In the genomic region with DNA sequence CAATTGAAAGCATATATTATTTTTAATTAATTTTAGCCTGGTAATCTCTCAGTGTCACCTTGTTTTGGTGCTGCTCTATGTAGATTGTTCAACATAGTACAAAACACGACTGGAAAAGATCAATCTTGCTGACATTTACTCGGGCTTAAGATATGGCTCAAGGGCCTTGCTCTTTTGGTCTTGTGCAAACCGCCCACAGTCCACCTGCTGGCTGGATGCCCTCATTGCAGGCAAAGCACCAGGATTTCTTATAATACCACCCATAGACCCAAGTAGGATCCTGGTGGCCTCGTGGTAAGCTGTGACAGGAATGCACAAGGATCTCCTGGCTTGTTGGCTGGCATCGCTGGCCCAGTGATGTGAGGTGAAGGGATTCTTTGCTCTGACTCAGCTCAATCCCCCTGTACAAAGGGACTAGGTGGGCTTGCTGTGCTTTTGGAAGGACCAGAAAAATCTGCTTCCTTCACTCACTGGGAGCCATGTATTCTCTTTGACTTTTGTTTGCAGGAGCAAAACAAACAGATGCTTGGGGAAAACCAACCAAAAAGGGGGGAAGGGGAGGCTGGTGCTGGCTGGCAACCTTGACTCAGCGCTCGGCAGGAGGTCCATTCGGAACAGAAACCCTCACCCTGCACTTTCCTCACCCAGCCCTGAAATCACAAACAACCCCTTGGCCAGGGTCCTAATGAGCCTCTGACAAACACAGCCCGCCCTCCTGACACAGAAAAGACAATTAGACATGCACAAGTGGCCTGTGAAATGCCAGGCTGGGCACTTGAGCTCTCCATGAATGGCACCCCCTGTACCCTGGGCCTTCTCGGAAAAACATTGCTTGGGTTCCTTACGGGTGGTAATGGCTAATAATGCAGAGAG, we compare ENCODE assay signal across 1 cellular context.
A peak's percentile ranks its signal among the peaks of the same experiment; 100 is the strongest.
TF ChIP-seq lines count a peak whose summit lies in the region.

No MANE protein-coding gene starts in this region.

TF ChIP-seq in HepG2, 621 proteins besides CTCF, POLR2A, EP300 and RAD21 (continued from another document and continues in another):
- TF ChIP-seq, protein P1, sequence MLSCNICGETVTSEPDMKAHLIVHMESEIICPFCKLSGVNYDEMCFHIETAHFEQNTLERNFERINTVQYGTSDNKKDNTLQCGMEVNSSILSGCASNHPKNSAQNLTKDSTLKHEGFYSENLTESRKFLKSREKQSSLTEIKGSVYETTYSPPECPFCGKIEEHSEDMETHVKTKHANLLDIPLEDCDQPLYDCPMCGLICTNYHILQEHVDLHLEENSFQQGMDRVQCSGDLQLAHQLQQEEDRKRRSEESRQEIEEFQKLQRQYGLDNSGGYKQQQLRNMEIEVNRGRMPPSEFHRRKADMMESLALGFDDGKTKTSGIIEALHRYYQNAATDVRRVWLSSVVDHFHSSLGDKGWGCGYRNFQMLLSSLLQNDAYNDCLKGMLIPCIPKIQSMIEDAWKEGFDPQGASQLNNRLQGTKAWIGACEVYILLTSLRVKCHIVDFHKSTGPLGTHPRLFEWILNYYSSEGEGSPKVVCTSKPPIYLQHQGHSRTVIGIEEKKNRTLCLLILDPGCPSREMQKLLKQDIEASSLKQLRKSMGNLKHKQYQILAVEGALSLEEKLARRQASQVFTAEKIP (CRISPR knock-in tag; IDR thresholded peaks at IDR 0.05; ENCODE audit: borderline replicate concordance): no peak
- TF ChIP-seq CBX1 (IDR thresholded peaks at IDR 0.05; ENCODE audit: low read depth): no peak
- peak; percentile 17 for TF ChIP-seq SALL1 (CRISPR knock-in tag; IDR thresholded peaks at IDR 0.05)
- TF ChIP-seq, protein P2, sequence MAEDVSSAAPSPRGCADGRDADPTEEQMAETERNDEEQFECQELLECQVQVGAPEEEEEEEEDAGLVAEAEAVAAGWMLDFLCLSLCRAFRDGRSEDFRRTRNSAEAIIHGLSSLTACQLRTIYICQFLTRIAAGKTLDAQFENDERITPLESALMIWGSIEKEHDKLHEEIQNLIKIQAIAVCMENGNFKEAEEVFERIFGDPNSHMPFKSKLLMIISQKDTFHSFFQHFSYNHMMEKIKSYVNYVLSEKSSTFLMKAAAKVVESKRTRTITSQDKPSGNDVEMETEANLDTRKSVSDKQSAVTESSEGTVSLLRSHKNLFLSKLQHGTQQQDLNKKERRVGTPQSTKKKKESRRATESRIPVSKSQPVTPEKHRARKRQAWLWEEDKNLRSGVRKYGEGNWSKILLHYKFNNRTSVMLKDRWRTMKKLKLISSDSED (CRISPR knock-in tag; IDR thresholded peaks at IDR 0.05): no peak
- TF ChIP-seq, protein P3, sequence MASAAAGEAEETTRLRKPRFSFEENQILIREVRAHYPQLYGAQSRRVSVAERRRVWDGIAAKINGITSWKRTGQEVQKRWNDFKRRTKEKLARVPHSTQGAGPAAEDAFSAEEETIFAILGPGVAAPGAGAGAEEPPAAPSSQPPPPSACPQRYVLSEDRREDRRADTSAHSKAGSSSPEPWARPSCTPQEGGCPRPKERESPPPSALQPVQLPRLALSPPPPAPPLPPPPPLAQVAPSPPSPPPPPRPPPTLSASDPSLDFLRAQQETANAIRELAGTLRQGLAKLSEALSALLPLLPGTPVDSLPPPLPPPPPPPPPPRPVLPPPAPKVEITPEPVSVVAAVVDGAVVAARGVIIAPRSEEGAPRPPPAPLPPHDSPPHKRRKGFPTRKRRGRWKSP (CRISPR knock-in tag; IDR thresholded peaks at IDR 0.05): no peak; the same call in 1 of the 2 replicates
- no peak for TF ChIP-seq NFKBIZ (CRISPR knock-in tag; IDR thresholded peaks at IDR 0.05)
- TF ChIP-seq GATA4 (IDR thresholded peaks at IDR 0.05; ENCODE audit: borderline replicate concordance, low read depth): no peak
- TF ChIP-seq, protein P4, sequence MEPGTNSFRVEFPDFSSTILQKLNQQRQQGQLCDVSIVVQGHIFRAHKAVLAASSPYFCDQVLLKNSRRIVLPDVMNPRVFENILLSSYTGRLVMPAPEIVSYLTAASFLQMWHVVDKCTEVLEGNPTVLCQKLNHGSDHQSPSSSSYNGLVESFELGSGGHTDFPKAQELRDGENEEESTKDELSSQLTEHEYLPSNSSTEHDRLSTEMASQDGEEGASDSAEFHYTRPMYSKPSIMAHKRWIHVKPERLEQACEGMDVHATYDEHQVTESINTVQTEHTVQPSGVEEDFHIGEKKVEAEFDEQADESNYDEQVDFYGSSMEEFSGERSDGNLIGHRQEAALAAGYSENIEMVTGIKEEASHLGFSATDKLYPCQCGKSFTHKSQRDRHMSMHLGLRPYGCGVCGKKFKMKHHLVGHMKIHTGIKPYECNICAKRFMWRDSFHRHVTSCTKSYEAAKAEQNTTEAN (CRISPR knock-in tag; conservative IDR thresholded peaks at IDR 0.05): no peak
- TF ChIP-seq ZSCAN21 (CRISPR knock-in tag; IDR thresholded peaks at IDR 0.05; ENCODE audit: borderline replicate concordance): no peak
- TF ChIP-seq, protein P5, sequence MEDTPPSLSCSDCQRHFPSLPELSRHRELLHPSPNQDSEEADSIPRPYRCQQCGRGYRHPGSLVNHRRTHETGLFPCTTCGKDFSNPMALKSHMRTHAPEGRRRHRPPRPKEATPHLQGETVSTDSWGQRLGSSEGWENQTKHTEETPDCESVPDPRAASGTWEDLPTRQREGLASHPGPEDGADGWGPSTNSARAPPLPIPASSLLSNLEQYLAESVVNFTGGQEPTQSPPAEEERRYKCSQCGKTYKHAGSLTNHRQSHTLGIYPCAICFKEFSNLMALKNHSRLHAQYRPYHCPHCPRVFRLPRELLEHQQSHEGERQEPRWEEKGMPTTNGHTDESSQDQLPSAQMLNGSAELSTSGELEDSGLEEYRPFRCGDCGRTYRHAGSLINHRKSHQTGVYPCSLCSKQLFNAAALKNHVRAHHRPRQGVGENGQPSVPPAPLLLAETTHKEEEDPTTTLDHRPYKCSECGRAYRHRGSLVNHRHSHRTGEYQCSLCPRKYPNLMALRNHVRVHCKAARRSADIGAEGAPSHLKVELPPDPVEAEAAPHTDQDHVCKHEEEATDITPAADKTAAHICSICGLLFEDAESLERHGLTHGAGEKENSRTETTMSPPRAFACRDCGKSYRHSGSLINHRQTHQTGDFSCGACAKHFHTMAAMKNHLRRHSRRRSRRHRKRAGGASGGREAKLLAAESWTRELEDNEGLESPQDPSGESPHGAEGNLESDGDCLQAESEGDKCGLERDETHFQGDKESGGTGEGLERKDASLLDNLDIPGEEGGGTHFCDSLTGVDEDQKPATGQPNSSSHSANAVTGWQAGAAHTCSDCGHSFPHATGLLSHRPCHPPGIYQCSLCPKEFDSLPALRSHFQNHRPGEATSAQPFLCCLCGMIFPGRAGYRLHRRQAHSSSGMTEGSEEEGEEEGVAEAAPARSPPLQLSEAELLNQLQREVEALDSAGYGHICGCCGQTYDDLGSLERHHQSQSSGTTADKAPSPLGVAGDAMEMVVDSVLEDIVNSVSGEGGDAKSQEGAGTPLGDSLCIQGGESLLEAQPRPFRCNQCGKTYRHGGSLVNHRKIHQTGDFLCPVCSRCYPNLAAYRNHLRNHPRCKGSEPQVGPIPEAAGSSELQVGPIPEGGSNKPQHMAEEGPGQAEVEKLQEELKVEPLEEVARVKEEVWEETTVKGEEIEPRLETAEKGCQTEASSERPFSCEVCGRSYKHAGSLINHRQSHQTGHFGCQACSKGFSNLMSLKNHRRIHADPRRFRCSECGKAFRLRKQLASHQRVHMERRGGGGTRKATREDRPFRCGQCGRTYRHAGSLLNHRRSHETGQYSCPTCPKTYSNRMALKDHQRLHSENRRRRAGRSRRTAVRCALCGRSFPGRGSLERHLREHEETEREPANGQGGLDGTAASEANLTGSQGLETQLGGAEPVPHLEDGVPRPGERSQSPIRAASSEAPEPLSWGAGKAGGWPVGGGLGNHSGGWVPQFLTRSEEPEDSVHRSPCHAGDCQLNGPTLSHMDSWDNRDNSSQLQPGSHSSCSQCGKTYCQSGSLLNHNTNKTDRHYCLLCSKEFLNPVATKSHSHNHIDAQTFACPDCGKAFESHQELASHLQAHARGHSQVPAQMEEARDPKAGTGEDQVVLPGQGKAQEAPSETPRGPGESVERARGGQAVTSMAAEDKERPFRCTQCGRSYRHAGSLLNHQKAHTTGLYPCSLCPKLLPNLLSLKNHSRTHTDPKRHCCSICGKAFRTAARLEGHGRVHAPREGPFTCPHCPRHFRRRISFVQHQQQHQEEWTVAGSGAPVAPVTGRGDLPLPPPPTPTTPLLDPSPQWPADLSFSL (CRISPR knock-in tag; IDR thresholded peaks at IDR 0.05): no peak
- no peak for TF ChIP-seq ZSCAN31 (CRISPR knock-in tag; IDR thresholded peaks at IDR 0.05; ENCODE audit: low read depth)
- TF ChIP-seq, protein P6, sequence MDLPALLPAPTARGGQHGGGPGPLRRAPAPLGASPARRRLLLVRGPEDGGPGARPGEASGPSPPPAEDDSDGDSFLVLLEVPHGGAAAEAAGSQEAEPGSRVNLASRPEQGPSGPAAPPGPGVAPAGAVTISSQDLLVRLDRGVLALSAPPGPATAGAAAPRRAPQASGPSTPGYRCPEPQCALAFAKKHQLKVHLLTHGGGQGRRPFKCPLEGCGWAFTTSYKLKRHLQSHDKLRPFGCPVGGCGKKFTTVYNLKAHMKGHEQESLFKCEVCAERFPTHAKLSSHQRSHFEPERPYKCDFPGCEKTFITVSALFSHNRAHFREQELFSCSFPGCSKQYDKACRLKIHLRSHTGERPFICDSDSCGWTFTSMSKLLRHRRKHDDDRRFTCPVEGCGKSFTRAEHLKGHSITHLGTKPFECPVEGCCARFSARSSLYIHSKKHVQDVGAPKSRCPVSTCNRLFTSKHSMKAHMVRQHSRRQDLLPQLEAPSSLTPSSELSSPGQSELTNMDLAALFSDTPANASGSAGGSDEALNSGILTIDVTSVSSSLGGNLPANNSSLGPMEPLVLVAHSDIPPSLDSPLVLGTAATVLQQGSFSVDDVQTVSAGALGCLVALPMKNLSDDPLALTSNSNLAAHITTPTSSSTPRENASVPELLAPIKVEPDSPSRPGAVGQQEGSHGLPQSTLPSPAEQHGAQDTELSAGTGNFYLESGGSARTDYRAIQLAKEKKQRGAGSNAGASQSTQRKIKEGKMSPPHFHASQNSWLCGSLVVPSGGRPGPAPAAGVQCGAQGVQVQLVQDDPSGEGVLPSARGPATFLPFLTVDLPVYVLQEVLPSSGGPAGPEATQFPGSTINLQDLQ (CRISPR knock-in tag; IDR thresholded peaks at IDR 0.05): no peak
- no peak for TF ChIP-seq HOXA7 (CRISPR knock-in tag; IDR thresholded peaks at IDR 0.05)
- TF ChIP-seq ZFX (CRISPR knock-in tag; IDR thresholded peaks at IDR 0.05; ENCODE audit: low read depth): 0 out of 2 replicates have a peak, but pooled peaks have one; percentile 34
- no peak for TF ChIP-seq FOXA1 (IDR thresholded peaks at IDR 0.05)
- 0 out of 2 replicates have a peak, but pooled peaks have one; percentile 2 for TF ChIP-seq FOXA1 (CRISPR knock-in tag; IDR thresholded peaks at IDR 0.05)
- TF ChIP-seq NCOA2 (CRISPR knock-in tag; IDR thresholded peaks at IDR 0.05): no peak; the same call in 1 of the 2 replicates
- TF ChIP-seq KLF11 (CRISPR knock-in tag; IDR thresholded peaks at IDR 0.05): no peak
- TF ChIP-seq, protein P7, sequence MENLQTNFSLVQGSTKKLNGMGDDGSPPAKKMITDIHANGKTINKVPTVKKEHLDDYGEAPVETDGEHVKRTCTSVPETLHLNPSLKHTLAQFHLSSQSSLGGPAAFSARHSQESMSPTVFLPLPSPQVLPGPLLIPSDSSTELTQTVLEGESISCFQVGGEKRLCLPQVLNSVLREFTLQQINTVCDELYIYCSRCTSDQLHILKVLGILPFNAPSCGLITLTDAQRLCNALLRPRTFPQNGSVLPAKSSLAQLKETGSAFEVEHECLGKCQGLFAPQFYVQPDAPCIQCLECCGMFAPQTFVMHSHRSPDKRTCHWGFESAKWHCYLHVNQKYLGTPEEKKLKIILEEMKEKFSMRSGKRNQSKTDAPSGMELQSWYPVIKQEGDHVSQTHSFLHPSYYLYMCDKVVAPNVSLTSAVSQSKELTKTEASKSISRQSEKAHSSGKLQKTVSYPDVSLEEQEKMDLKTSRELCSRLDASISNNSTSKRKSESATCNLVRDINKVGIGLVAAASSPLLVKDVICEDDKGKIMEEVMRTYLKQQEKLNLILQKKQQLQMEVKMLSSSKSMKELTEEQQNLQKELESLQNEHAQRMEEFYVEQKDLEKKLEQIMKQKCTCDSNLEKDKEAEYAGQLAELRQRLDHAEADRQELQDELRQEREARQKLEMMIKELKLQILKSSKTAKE (CRISPR knock-in tag; IDR thresholded peaks at IDR 0.05; ENCODE audit: borderline replicate concordance): no peak
- no peak for TF ChIP-seq TOPORS (CRISPR knock-in tag; IDR thresholded peaks at IDR 0.05)
- no peak for TF ChIP-seq ZMAT3 (CRISPR knock-in tag; conservative IDR thresholded peaks at IDR 0.05)
- TF ChIP-seq, protein P8, sequence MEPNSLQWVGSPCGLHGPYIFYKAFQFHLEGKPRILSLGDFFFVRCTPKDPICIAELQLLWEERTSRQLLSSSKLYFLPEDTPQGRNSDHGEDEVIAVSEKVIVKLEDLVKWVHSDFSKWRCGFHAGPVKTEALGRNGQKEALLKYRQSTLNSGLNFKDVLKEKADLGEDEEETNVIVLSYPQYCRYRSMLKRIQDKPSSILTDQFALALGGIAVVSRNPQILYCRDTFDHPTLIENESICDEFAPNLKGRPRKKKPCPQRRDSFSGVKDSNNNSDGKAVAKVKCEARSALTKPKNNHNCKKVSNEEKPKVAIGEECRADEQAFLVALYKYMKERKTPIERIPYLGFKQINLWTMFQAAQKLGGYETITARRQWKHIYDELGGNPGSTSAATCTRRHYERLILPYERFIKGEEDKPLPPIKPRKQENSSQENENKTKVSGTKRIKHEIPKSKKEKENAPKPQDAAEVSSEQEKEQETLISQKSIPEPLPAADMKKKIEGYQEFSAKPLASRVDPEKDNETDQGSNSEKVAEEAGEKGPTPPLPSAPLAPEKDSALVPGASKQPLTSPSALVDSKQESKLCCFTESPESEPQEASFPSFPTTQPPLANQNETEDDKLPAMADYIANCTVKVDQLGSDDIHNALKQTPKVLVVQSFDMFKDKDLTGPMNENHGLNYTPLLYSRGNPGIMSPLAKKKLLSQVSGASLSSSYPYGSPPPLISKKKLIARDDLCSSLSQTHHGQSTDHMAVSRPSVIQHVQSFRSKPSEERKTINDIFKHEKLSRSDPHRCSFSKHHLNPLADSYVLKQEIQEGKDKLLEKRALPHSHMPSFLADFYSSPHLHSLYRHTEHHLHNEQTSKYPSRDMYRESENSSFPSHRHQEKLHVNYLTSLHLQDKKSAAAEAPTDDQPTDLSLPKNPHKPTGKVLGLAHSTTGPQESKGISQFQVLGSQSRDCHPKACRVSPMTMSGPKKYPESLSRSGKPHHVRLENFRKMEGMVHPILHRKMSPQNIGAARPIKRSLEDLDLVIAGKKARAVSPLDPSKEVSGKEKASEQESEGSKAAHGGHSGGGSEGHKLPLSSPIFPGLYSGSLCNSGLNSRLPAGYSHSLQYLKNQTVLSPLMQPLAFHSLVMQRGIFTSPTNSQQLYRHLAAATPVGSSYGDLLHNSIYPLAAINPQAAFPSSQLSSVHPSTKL (CRISPR knock-in tag; IDR thresholded peaks at IDR 0.05): peak; percentile 44; the same call in 1 of the 2 replicates
- TF ChIP-seq ZMYM3 (CRISPR knock-in tag; IDR thresholded peaks at IDR 0.05): no peak
- TF ChIP-seq DR1 (CRISPR knock-in tag; IDR thresholded peaks at IDR 0.05): no peak
- TF ChIP-seq, protein P9, sequence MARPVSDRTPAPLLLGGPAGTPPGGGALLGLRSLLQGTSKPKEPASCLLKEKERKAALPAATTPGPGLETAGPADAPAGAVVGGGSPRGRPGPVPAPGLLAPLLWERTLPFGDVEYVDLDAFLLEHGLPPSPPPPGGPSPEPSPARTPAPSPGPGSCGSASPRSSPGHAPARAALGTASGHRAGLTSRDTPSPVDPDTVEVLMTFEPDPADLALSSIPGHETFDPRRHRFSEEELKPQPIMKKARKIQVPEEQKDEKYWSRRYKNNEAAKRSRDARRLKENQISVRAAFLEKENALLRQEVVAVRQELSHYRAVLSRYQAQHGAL (CRISPR knock-in tag; IDR thresholded peaks at IDR 0.05; ENCODE audit: not compliant biosample characterization): no peak
- TF ChIP-seq ZNF598 (CRISPR knock-in tag; IDR thresholded peaks at IDR 0.05; ENCODE audit: borderline replicate concordance): 0 out of 2 replicates have a peak, but pooled peaks have one; percentile 37
- no peak for TF ChIP-seq ELF1 (CRISPR knock-in tag; IDR thresholded peaks at IDR 0.05)
- TF ChIP-seq SKI (IDR thresholded peaks at IDR 0.05; ENCODE audit: partially characterized antibody): no peak
